1 cellular context compared by ENCODE assay signal in genomic region chr11:71486320-71486719, GRCh38.
TF ChIP-seq lines count a peak whose summit lies in the region.

No MANE protein-coding gene starts in this region.

TF ChIP-seq in IMR-90, 13 proteins besides CTCF, POLR2A, EP300 and RAD21 (continued from another document):
- TF ChIP-seq CHD1 (IDR thresholded peaks at IDR 0.05; ENCODE audit: low read depth, low read length) (no peak), SMC3 (IDR thresholded peaks at IDR 0.05; ENCODE audit: low read depth, low read length) (no peak), ELK1 (IDR thresholded peaks at IDR 0.05; ENCODE audit: borderline replicate concordance, low read depth, low read length) (no peak), BHLHE40 (IDR thresholded peaks at IDR 0.05; ENCODE audit: low read depth, low read length) (no peak), NFE2L2 (IDR thresholded peaks at IDR 0.05; ENCODE audit: low read depth, low read length) (no peak), MAZ (IDR thresholded peaks at IDR 0.05; ENCODE audit: borderline replicate concordance, low read depth, low read length) (no peak)
- TF ChIP-seq, protein P1, sequence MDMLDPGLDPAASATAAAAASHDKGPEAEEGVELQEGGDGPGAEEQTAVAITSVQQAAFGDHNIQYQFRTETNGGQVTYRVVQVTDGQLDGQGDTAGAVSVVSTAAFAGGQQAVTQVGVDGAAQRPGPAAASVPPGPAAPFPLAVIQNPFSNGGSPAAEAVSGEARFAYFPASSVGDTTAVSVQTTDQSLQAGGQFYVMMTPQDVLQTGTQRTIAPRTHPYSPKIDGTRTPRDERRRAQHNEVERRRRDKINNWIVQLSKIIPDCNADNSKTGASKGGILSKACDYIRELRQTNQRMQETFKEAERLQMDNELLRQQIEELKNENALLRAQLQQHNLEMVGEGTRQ (IDR thresholded peaks at IDR 0.05; ENCODE audit: low read depth, low read length), result no peak
